8 cellular contexts compared by ENCODE assay signal in genomic region chr16:46688657-46689491, GRCh38. TPM values are rescaled to one million over a fixed set of nuclear protein-coding genes. Genes with fewer than 3 reads are reported as not detected.
A peak's percentile ranks its signal among the peaks of the same experiment; 100 is the strongest.
DNase-seq lines count a peak whose midpoint lies in the region; ATAC-seq and TF ChIP-seq lines count a peak whose summit lies in the region.

TSS of gene VPS35 (minus strand) at chr16:46689178. CDS start at chr16:46689133, 45 bp downstream.

- TF ChIP-seq CTCF in WI38 (IDR thresholded peaks at IDR 0.05; ENCODE audit: low read depth, low read length) (peak; percentile 20; the same call in 1 of the 2 replicates), cardiac fibroblast (IDR thresholded peaks at IDR 0.05; ENCODE audit: low read depth, low read length) (no peak), spleen (IDR thresholded peaks at IDR 0.05 in 8 of 11, conservative IDR thresholded peaks at IDR 0.05 in 3 of 11) (peak in 2 of 11 experiments; percentile 26 to 29)

- intact Hi-C loops in spleen (cut with DNase I; ENCODE audit: low total_unique reads) = loop anchor here (10.0 kb wide), 1 partner anchor 136 kb away; no protein-coding TSS in a partner anchor

- peaks cover 0 to 8% (median 0%) of the 10 kb centered on the region in 6 donors for H3K36me3 ChIP-seq in spleen

- 0 to 1% (median 0%) methylated on average over 29 to 60 of the region's 60 CpGs for WGBS in spleen, 5 donors

- H3K4me1 ChIP-seq in spleen = peaks cover 22 to 84% (median 66%) of the 10 kb centered on the region in 6 donors

- H3K27ac Mint-ChIP-seq in immature natural killer cell = no peak within 1 kb of the TSS

- H3K27me3 Mint-ChIP-seq in immature natural killer cell (ENCODE audit: low read depth in 3 of 3) = peaks cover 0 to 5% (median 0%) of the 10 kb centered on the region in 3 donors

- H3K9me3 ChIP-seq in spleen = no peaks in the 10 kb centered on the region

- DNase-seq in AG08395 (ENCODE audit: low spot score) = peak; percentile 98
- DNase-seq in NCI-H2227 (lab: John Stamatoyannopoulos, UW; ENCODE audit: unreplicated experiment) = peak; percentile 96
- DNase-seq in cardiac fibroblast (ENCODE audit: low read depth in 2 of 2) = peak; percentile 99
- DNase-seq in immature natural killer cell = peak; percentile 99
- peak; percentile 99 for DNase-seq in spleen

- H3K27me3 ChIP-seq in spleen (replicated peaks in 1 of 7) = no peaks in the 10 kb centered on the region

- H3K36me3 Mint-ChIP-seq in immature natural killer cell = no peaks in the 10 kb centered on the region

- peak within 1 kb of the TSS; percentile 78 for H3K4me3 ChIP-seq in WI38 (ENCODE audit: low read depth, low read length)
- H3K4me3 ChIP-seq in cardiac fibroblast (replicated peaks in 1 of 2; ENCODE audit: low read depth in 2 of 2, low read length in 2 of 2) = peak within 1 kb of the TSS; percentile 88 to 93
- H3K4me3 ChIP-seq in spleen = peak within 1 kb of the TSS; percentile 74 to 99 (median 94)

- no peaks in the 10 kb centered on the region for H3K9me3 Mint-ChIP-seq in immature natural killer cell

- TF ChIP-seq POLR2A in spleen (IDR thresholded peaks at IDR 0.05) = peak in 1 of 3 donors; percentile 60

- H3K27ac ChIP-seq in spleen = peak within 1 kb of the TSS; percentile 89 to 99 (median 96)

- no peak within 1 kb of the TSS for H3K4me3 Mint-ChIP-seq in immature natural killer cell

- peaks cover 26 to 30% of the 10 kb centered on the region in 2 donors for H3K4me1 Mint-ChIP-seq in immature natural killer cell

- ATAC-seq in GM18907 (IDR thresholded peaks at IDR 0.05; ENCODE audit: unreplicated experiment) = peak; percentile 91
- peak; percentile 83 for ATAC-seq in HG03159 (IDR thresholded peaks at IDR 0.05; ENCODE audit: unreplicated experiment)

RNA-seq across cellular contexts. Expression of gene VPS35, which starts in this region (rescaled TPM):
- polyA plus RNA-seq in immature natural killer cell = 10 to 100 TPM; 51.2 to 86.2 (median 53.2) TPM
- total RNA-seq in spleen = 100 to 1,000 TPM in 4 of 7 donors, 10 to 100 TPM in 3; 58.3 to 111 (median 105) TPM
- 10 to 100 TPM; 18.1 to 24.9 (median 22.0) TPM for polyA plus RNA-seq in spleen

Comparison
In these comparisons a context has a peak if more than half of its experiments do, and no peak if none do; other contexts are left out.
1. Peak in every context shown above with its lines: DNase-seq, ATAC-seq, H3K4me3 ChIP-seq and H3K27ac ChIP-seq.